In genomic region chr15:41494190-41494921, GRCh38 we compare ENCODE assay signal across 1 cellular context.
A peak's percentile ranks its signal among the peaks of the same experiment; 100 is the strongest.
TF ChIP-seq lines count a peak whose summit lies in the region.

No MANE protein-coding gene starts in this region.

TF ChIP-seq in WTC11, 78 proteins besides CTCF, POLR2A, EP300 and RAD21 (continued from another document and continues in another):
- TF ChIP-seq E2F5 (CRISPR knock-in tag; IDR thresholded peaks at IDR 0.05) (0 out of 2 replicates have a peak, but pooled peaks have one; percentile 65), MYBL2 (CRISPR knock-in tag; IDR thresholded peaks at IDR 0.05) (peak; percentile 75), SP1 (CRISPR knock-in tag; conservative IDR thresholded peaks at IDR 0.05) (no peak; the same call in 1 of the 2 replicates), ZSCAN18 (CRISPR knock-in tag; IDR thresholded peaks at IDR 0.05) (no peak), NFATC4 (CRISPR knock-in tag; IDR thresholded peaks at IDR 0.05) (no peak), ZNF121 (CRISPR knock-in tag; IDR thresholded peaks at IDR 0.05) (no peak), NR2C2 (CRISPR knock-in tag; IDR thresholded peaks at IDR 0.05) (no peak), JUN (CRISPR knock-in tag; IDR thresholded peaks at IDR 0.05) (no peak), FOXP4 (CRISPR knock-in tag; IDR thresholded peaks at IDR 0.05) (peak; percentile 94), KAT7 (CRISPR knock-in tag; IDR thresholded peaks at IDR 0.05; ENCODE audit: borderline replicate concordance) (no peak), CBFB (CRISPR knock-in tag; IDR thresholded peaks at IDR 0.05; ENCODE audit: low read depth) (no peak), ATF6 (CRISPR knock-in tag; IDR thresholded peaks at IDR 0.05) (no peak), ZBTB43 (CRISPR knock-in tag; IDR thresholded peaks at IDR 0.05) (peak; percentile 88; the same call in 1 of the 2 replicates), TEAD4 (CRISPR knock-in tag; IDR thresholded peaks at IDR 0.05) (no peak), ZNF671 (CRISPR knock-in tag; IDR thresholded peaks at IDR 0.05) (no peak), CREB1 (CRISPR knock-in tag; IDR thresholded peaks at IDR 0.05) (peak; percentile 70; the same call in 1 of the 2 replicates), FOXP1 (CRISPR knock-in tag; IDR thresholded peaks at IDR 0.05; ENCODE audit: borderline replicate concordance) (peak; percentile 76), OVOL2 (CRISPR knock-in tag; IDR thresholded peaks at IDR 0.05; ENCODE audit: borderline replicate concordance) (no peak), TP53 (CRISPR knock-in tag; IDR thresholded peaks at IDR 0.05) (no peak), TCF7 (CRISPR knock-in tag; IDR thresholded peaks at IDR 0.05; ENCODE audit: low read depth) (peak; percentile 86; the same call in 1 of the 2 replicates), ESRRA (CRISPR knock-in tag; IDR thresholded peaks at IDR 0.05; ENCODE audit: borderline replicate concordance) (peak; percentile 77; the same call in 1 of the 2 replicates), RORB (CRISPR knock-in tag; IDR thresholded peaks at IDR 0.05) (no peak), CREM (CRISPR knock-in tag; IDR thresholded peaks at IDR 0.05) (no peak)
- TF ChIP-seq, protein P1, sequence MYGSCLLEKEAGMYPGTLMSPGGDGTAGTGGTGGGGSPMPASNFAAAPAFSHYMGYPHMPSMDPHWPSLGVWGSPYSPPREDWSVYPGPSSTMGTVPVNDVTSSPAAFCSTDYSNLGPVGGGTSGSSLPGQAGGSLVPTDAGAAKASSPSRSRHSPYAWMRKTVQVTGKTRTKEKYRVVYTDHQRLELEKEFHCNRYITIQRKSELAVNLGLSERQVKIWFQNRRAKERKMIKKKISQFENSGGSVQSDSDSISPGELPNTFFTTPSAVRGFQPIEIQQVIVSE (CRISPR knock-in tag; IDR thresholded peaks at IDR 0.05; ENCODE audit: borderline replicate concordance) = no peak
- TF ChIP-seq, protein P2, sequence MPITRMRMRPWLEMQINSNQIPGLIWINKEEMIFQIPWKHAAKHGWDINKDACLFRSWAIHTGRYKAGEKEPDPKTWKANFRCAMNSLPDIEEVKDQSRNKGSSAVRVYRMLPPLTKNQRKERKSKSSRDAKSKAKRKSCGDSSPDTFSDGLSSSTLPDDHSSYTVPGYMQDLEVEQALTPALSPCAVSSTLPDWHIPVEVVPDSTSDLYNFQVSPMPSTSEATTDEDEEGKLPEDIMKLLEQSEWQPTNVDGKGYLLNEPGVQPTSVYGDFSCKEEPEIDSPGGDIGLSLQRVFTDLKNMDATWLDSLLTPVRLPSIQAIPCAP (CRISPR knock-in tag; IDR thresholded peaks at IDR 0.05) = peak; percentile 36; the same call in 1 of the 2 replicates
- TF ChIP-seq, protein P3, sequence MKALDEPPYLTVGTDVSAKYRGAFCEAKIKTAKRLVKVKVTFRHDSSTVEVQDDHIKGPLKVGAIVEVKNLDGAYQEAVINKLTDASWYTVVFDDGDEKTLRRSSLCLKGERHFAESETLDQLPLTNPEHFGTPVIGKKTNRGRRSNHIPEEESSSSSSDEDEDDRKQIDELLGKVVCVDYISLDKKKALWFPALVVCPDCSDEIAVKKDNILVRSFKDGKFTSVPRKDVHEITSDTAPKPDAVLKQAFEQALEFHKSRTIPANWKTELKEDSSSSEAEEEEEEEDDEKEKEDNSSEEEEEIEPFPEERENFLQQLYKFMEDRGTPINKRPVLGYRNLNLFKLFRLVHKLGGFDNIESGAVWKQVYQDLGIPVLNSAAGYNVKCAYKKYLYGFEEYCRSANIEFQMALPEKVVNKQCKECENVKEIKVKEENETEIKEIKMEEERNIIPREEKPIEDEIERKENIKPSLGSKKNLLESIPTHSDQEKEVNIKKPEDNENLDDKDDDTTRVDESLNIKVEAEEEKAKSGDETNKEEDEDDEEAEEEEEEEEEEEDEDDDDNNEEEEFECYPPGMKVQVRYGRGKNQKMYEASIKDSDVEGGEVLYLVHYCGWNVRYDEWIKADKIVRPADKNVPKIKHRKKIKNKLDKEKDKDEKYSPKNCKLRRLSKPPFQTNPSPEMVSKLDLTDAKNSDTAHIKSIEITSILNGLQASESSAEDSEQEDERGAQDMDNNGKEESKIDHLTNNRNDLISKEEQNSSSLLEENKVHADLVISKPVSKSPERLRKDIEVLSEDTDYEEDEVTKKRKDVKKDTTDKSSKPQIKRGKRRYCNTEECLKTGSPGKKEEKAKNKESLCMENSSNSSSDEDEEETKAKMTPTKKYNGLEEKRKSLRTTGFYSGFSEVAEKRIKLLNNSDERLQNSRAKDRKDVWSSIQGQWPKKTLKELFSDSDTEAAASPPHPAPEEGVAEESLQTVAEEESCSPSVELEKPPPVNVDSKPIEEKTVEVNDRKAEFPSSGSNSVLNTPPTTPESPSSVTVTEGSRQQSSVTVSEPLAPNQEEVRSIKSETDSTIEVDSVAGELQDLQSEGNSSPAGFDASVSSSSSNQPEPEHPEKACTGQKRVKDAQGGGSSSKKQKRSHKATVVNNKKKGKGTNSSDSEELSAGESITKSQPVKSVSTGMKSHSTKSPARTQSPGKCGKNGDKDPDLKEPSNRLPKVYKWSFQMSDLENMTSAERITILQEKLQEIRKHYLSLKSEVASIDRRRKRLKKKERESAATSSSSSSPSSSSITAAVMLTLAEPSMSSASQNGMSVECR (CRISPR knock-in tag; IDR thresholded peaks at IDR 0.05; ENCODE audit: borderline replicate concordance) = peak; percentile 75; the same call in 1 of the 2 replicates
- TF ChIP-seq, protein P4, sequence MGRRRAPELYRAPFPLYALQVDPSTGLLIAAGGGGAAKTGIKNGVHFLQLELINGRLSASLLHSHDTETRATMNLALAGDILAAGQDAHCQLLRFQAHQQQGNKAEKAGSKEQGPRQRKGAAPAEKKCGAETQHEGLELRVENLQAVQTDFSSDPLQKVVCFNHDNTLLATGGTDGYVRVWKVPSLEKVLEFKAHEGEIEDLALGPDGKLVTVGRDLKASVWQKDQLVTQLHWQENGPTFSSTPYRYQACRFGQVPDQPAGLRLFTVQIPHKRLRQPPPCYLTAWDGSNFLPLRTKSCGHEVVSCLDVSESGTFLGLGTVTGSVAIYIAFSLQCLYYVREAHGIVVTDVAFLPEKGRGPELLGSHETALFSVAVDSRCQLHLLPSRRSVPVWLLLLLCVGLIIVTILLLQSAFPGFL (CRISPR knock-in tag; IDR thresholded peaks at IDR 0.05; ENCODE audit: borderline replicate concordance) = no peak
- TF ChIP-seq, protein P5, sequence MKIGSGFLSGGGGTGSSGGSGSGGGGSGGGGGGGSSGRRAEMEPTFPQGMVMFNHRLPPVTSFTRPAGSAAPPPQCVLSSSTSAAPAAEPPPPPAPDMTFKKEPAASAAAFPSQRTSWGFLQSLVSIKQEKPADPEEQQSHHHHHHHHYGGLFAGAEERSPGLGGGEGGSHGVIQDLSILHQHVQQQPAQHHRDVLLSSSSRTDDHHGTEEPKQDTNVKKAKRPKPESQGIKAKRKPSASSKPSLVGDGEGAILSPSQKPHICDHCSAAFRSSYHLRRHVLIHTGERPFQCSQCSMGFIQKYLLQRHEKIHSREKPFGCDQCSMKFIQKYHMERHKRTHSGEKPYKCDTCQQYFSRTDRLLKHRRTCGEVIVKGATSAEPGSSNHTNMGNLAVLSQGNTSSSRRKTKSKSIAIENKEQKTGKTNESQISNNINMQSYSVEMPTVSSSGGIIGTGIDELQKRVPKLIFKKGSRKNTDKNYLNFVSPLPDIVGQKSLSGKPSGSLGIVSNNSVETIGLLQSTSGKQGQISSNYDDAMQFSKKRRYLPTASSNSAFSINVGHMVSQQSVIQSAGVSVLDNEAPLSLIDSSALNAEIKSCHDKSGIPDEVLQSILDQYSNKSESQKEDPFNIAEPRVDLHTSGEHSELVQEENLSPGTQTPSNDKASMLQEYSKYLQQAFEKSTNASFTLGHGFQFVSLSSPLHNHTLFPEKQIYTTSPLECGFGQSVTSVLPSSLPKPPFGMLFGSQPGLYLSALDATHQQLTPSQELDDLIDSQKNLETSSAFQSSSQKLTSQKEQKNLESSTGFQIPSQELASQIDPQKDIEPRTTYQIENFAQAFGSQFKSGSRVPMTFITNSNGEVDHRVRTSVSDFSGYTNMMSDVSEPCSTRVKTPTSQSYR (CRISPR knock-in tag; IDR thresholded peaks at IDR 0.05) = peak; percentile 79; the same call in 1 of the 2 replicates
- TF ChIP-seq, protein P6, sequence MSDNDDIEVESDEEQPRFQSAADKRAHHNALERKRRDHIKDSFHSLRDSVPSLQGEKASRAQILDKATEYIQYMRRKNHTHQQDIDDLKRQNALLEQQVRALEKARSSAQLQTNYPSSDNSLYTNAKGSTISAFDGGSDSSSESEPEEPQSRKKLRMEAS (CRISPR knock-in tag; IDR thresholded peaks at IDR 0.05) = peak; percentile 91
- TF ChIP-seq, protein P7, sequence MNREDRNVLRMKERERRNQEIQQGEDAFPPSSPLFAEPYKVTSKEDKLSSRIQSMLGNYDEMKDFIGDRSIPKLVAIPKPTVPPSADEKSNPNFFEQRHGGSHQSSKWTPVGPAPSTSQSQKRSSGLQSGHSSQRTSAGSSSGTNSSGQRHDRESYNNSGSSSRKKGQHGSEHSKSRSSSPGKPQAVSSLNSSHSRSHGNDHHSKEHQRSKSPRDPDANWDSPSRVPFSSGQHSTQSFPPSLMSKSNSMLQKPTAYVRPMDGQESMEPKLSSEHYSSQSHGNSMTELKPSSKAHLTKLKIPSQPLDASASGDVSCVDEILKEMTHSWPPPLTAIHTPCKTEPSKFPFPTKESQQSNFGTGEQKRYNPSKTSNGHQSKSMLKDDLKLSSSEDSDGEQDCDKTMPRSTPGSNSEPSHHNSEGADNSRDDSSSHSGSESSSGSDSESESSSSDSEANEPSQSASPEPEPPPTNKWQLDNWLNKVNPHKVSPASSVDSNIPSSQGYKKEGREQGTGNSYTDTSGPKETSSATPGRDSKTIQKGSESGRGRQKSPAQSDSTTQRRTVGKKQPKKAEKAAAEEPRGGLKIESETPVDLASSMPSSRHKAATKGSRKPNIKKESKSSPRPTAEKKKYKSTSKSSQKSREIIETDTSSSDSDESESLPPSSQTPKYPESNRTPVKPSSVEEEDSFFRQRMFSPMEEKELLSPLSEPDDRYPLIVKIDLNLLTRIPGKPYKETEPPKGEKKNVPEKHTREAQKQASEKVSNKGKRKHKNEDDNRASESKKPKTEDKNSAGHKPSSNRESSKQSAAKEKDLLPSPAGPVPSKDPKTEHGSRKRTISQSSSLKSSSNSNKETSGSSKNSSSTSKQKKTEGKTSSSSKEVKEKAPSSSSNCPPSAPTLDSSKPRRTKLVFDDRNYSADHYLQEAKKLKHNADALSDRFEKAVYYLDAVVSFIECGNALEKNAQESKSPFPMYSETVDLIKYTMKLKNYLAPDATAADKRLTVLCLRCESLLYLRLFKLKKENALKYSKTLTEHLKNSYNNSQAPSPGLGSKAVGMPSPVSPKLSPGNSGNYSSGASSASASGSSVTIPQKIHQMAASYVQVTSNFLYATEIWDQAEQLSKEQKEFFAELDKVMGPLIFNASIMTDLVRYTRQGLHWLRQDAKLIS (CRISPR knock-in tag; IDR thresholded peaks at IDR 0.05; ENCODE audit: borderline replicate concordance) = no peak
